Comparison of ENCODE assay signal across 22 cellular contexts in genomic region chr14:102937331-102938175, GRCh38.
"Had no signal": no experiment of that assay in that cellular context is flagged by ENCODE, and none has a peak within 500 bp of the region (broad histone marks: within the 10 kb centered on the region; RNA-seq: fewer than 3 reads in every experiment).

No MANE protein-coding gene starts in this region.

- H3K27me3 Mint-ChIP-seq: naive thymus-derived CD4-positive, alpha-beta T cell; stimulated activated memory B cell treated with anti-CD40 and anti-IgM and Interleukin-4, amounts not matched to agents 10 μg/mL and 1 μg/mL and 100 μg/mL, for 72 hours; stimulated activated naive CD8-positive, alpha-beta T cell treated with anti-CD3 and anti-CD28 coated beads, Interleukin-15, Interleukin-2, amounts not matched to agents 100 ng/mL and 50 ng/mL, for 24 hours had no signal

- H3K4me3 ChIP-seq: esophagus muscularis mucosa, gastrocnemius medialis, left lung, pancreas, prostate gland, right lobe of liver, testis, tibial nerve, upper lobe of right lung, vagina had no signal

- H3K27me3 ChIP-seq: esophagus muscularis mucosa, gastrocnemius medialis, left lung, pancreas, right lobe of liver, testis, tibial nerve, upper lobe of right lung, vagina had no signal

- H3K4me3 Mint-ChIP-seq: naive thymus-derived CD4-positive, alpha-beta T cell; nephron progenitor cell; stimulated activated memory B cell treated with anti-CD40 and anti-IgM and Interleukin-4, amounts not matched to agents 10 μg/mL and 1 μg/mL and 100 μg/mL, for 72 hours; stimulated activated naive CD8-positive, alpha-beta T cell treated with anti-CD3 and anti-CD28 coated beads, Interleukin-15, Interleukin-2, amounts not matched to agents 100 ng/mL and 50 ng/mL, for 24 hours had no signal

- H3K27ac Mint-ChIP-seq: nephron progenitor cell; stimulated activated memory B cell treated with anti-CD40 and anti-IgM and Interleukin-4, amounts not matched to agents 10 μg/mL and 1 μg/mL and 100 μg/mL, for 72 hours; stimulated activated naive CD8-positive, alpha-beta T cell treated with anti-CD3 and anti-CD28 coated beads, Interleukin-15, Interleukin-2, amounts not matched to agents 100 ng/mL and 50 ng/mL, for 24 hours had no signal

- ATAC-seq: gastrocnemius medialis; left lung; naive thymus-derived CD4-positive, alpha-beta T cell; pancreas; right lobe of liver; stimulated activated memory B cell treated with anti-CD40 and anti-IgM and Interleukin-4, amounts not matched to agents 10 μg/mL and 1 μg/mL and 100 μg/mL, for 72 hours; upper lobe of right lung had no signal

- H3K9me3 Mint-ChIP-seq: naive thymus-derived CD4-positive, alpha-beta T cell; nephron progenitor cell; stimulated activated memory B cell treated with anti-CD40 and anti-IgM and Interleukin-4, amounts not matched to agents 10 μg/mL and 1 μg/mL and 100 μg/mL, for 72 hours; stimulated activated naive CD8-positive, alpha-beta T cell treated with anti-CD3 and anti-CD28 coated beads, Interleukin-15, Interleukin-2, amounts not matched to agents 100 ng/mL and 50 ng/mL, for 24 hours had no signal

- H3K4me1 Mint-ChIP-seq: nephron progenitor cell had no signal

- H3K9me3 ChIP-seq: esophagus muscularis mucosa, gastrocnemius medialis, left lung, pancreas, prostate gland, right lobe of liver, testis, tibial nerve, upper lobe of right lung, vagina had no signal

- H3K4me1 ChIP-seq: gastrocnemius medialis, left lung, pancreas, vagina had no signal

- H3K27ac ChIP-seq: epithelial cell of prostate, esophagus muscularis mucosa, gastrocnemius medialis, left lung, pancreas, prostate gland, right lobe of liver, testis, tibial nerve, upper lobe of right lung, vagina had no signal

- H3K36me3 ChIP-seq: prostate gland had no signal

- DNase-seq: cortex of kidney; effector memory CD4-positive, alpha-beta T cell; gastrocnemius medialis; islet precursor cell; naive thymus-derived CD4-positive, alpha-beta T cell; nephron progenitor cell; nucleus accumbens; stimulated activated CD4-positive, alpha-beta T cell treated with anti-CD3 and anti-CD28 coated beads, Interleukin-15, amount 100 ng/mL, for 24 hours; stimulated activated CD4-positive, alpha-beta T cell treated with anti-CD3 and anti-CD28 coated beads, Interleukin-1b, Interleukin-23, amount 100 ng/mL, for 48 hours; stimulated activated CD4-positive, alpha-beta T cell treated with anti-CD3 and anti-CD28 coated beads, Interleukin-4, amount 100 ng/mL, for 24 hours; testis; upper lobe of right lung had no signal
